In genomic region chr10:62653254-62653653, GRCh38 we compare ENCODE assay signal across 11 cellular contexts.
DNase-seq lines count a peak whose midpoint lies in the region; ATAC-seq and TF ChIP-seq lines count a peak whose summit lies in the region.
"Had no signal": no experiment of that assay in that cellular context is flagged by ENCODE, and none has a peak within 500 bp of the region (broad histone marks: within the 10 kb centered on the region; RNA-seq: fewer than 3 reads in every experiment).

No MANE protein-coding gene starts in this region.

- peaks cover 1% of the 10 kb centered on the region for H3K36me3 Mint-ChIP-seq in IgD-negative memory B cell

- H3K9me3 ChIP-seq in suprapubic skin, result no peaks in the 10 kb centered on the region

- no peak for TF ChIP-seq POLR2A in suprapubic skin (IDR thresholded peaks at IDR 0.05)

- H3K9me3 Mint-ChIP-seq in IgD-negative memory B cell, result peaks cover 0 to 4% (median 3%) of the 10 kb centered on the region in 3 donors

- no peak for TF ChIP-seq EP300 in suprapubic skin (IDR thresholded peaks at IDR 0.05)

- H3K4me3 Mint-ChIP-seq in IgD-negative memory B cell, result peak overlapping the region in 1 of 4 donors; percentile 81

- peaks cover 2% of the 10 kb centered on the region for H3K27me3 Mint-ChIP-seq in IgD-negative memory B cell

- intact Hi-C loops in sciatic nerve (cut with DNase I), result no loop called here

- no peaks in the 10 kb centered on the region for H3K4me1 ChIP-seq in suprapubic skin

- H3K36me3 ChIP-seq in suprapubic skin, result no peaks in the 10 kb centered on the region

- TF ChIP-seq CTCF in suprapubic skin (IDR thresholded peaks at IDR 0.05), result no peak

- H3K4me3 ChIP-seq in suprapubic skin, result no peak overlapping the region

- WGBS in suprapubic skin, result 90% methylated on average over 6 of the region's 6 CpGs

- DNase-seq in pons (ENCODE audit: low spot score) (peak; percentile 66), suprapubic skin (ENCODE audit: low spot score in 2 of 2) (no peak), sciatic nerve (ENCODE audit: low spot score) (no peak), T1000 (lab: John Stamatoyannopoulos, UW) (no peak), NK-92 (lab: John Stamatoyannopoulos, UW; ENCODE audit: unreplicated experiment) (no peak)
- DNase-seq: activated T-cell treated with anti-CD3 and anti-CD28 coated beads, Interleukin-2, amount 50 U/mL, for 1 hour; right cardiac atrium; stimulated activated naive CD4-positive, alpha-beta T cell had no signal

- H3K27me3 ChIP-seq in suprapubic skin, result no peaks in the 10 kb centered on the region

- peak overlapping the region; percentile 6 to 82 (median 33) for H3K27ac Mint-ChIP-seq in IgD-negative memory B cell

- peaks cover 32 to 38% (median 36%) of the 10 kb centered on the region in 3 donors for H3K4me1 Mint-ChIP-seq in IgD-negative memory B cell

- ATAC-seq in GM19025 (IDR thresholded peaks at IDR 0.05; ENCODE audit: low read depth, unreplicated experiment) (peak; percentile 75), HG02759 (IDR thresholded peaks at IDR 0.05; ENCODE audit: unreplicated experiment) (peak; percentile 74), sciatic nerve (no peak)
- ATAC-seq: right cardiac atrium had no signal

- H3K27ac ChIP-seq in suprapubic skin, result no peak overlapping the region
